In the genomic region with DNA sequence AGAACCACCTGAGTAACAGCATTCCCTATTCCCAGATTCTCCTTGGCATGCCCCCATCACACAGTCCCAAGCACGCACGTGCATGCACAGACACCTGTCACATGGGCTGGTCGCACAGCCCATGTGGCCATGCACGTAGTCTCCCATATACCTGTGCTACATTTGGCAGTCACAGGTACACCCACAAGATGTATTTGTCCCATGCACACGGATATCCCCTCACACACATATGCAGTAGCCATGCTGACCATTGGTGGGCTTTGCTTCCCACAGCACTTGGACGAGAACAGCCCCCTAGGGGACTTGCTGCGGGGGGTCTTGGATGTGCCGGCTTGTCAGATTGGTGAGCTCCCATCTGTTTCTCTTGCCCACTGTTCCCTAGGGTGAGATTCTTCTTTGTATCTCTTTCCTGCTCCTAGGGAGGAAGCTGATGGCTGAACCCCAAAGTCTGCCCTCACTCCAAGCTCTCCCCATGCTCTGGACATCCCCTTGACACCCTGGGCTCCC, we compare ENCODE assay signal across 20 cellular contexts. TPM values are rescaled to one million over a fixed set of nuclear protein-coding genes. Genes with fewer than 3 reads are reported as not detected.
DNase-seq lines count a peak whose midpoint lies in the region; ATAC-seq and TF ChIP-seq lines count a peak whose summit lies in the region.
"Had no signal": no experiment of that assay in that cellular context is flagged by ENCODE, and none has a peak within 500 bp of the region (broad histone marks: within the 10 kb centered on the region; RNA-seq: fewer than 3 reads in every experiment).

No MANE protein-coding gene starts in this region.

- TF ChIP-seq CTCF in natural killer cell (IDR thresholded peaks at IDR 0.05) (no peak), gastroesophageal sphincter (IDR thresholded peaks at IDR 0.05) (no peak), uterus (IDR thresholded peaks at IDR 0.05) (no peak), GM10266 (IDR thresholded peaks at IDR 0.05; ENCODE audit: control insufficient read depth, insufficient read depth, low read depth, missing control alignments) (no peak)
- no peak for TF ChIP-seq CTCF in activated CD8-positive, alpha-beta T cell treated with anti-CD3 and anti-CD28 coated beads for 36 hours (IDR thresholded peaks at IDR 0.05)

- H3K4me3 Mint-ChIP-seq in natural killer cell treated with Interleukin-12 subunit alpha and Interleukin-12 subunit beta and Interleukin-15 and Interleukin-18, amount 100 ng/mL, for 72 hours, result no peak overlapping the region
- H3K4me3 Mint-ChIP-seq in natural killer cell, result no peak overlapping the region
- no peak overlapping the region for H3K4me3 Mint-ChIP-seq in activated CD8-positive, alpha-beta T cell treated with anti-CD3 and anti-CD28 coated beads for 36 hours
- H3K4me3 Mint-ChIP-seq: immature natural killer cell had no signal

- H3K36me3 ChIP-seq in gastroesophageal sphincter, result peaks cover 0 to 93% of the 10 kb centered on the region in 2 donors
- no peaks in the 10 kb centered on the region for H3K36me3 ChIP-seq in uterus

- WGBS in gastroesophageal sphincter (ENCODE audit: low coverage in 1 of 2), 2 donors, result 83% methylated on average over 7 of the region's 8 CpGs; no CpG with 5 or more reads in 1 of the 2 donors

- intact Hi-C loops in natural killer cell (cut with micrococcal nuclease) (no loop called here), uterus (cut with DNase I; ENCODE audit: low total_unique reads) (no loop called here)
- intact Hi-C loops in activated CD8-positive, alpha-beta T cell treated with anti-CD3 and anti-CD28 coated beads for 36 hours (cut with micrococcal nuclease), result no loop called here

- peaks cover 30 to 32% of the 10 kb centered on the region in 2 donors for H3K4me1 Mint-ChIP-seq in natural killer cell treated with Interleukin-12 subunit alpha and Interleukin-12 subunit beta and Interleukin-15 and Interleukin-18, amount 100 ng/mL, for 72 hours (ENCODE audit: low read depth in 2 of 2)
- H3K4me1 Mint-ChIP-seq in natural killer cell, result peaks cover 32 to 38% of the 10 kb centered on the region in 2 donors
- peaks cover 54% of the 10 kb centered on the region for H3K4me1 Mint-ChIP-seq in activated CD8-positive, alpha-beta T cell treated with anti-CD3 and anti-CD28 coated beads for 36 hours (ENCODE audit: low read depth)

- no peak overlapping the region for H3K4me3 ChIP-seq in gastroesophageal sphincter
- H3K4me3 ChIP-seq in uterus, result no peak overlapping the region
- H3K4me3 ChIP-seq: breast epithelium, lower lobe of right lung, testis had no signal

- peaks cover 12% of the 10 kb centered on the region for H3K36me3 Mint-ChIP-seq in natural killer cell treated with Interleukin-12 subunit alpha and Interleukin-12 subunit beta and Interleukin-15 and Interleukin-18, amount 100 ng/mL, for 72 hours
- H3K36me3 Mint-ChIP-seq in natural killer cell, result peaks cover 27% of the 10 kb centered on the region
- H3K36me3 Mint-ChIP-seq in activated CD8-positive, alpha-beta T cell treated with anti-CD3 and anti-CD28 coated beads for 36 hours (ENCODE audit: low read depth), result peaks cover 77% of the 10 kb centered on the region

- H3K9me3 ChIP-seq in gastroesophageal sphincter (no peaks in the 10 kb centered on the region), uterus (no peaks in the 10 kb centered on the region)
- H3K9me3 ChIP-seq: breast epithelium, lower lobe of right lung, testis had no signal

- peak; percentile 38 for DNase-seq in natural killer cell treated with Interleukin-12 subunit alpha and Interleukin-12 subunit beta and Interleukin-15 and Interleukin-18, amount 100 ng/mL, for 72 hours (ENCODE audit: low spot score)
- DNase-seq in natural killer cell (no peak), uterus (peak; percentile 6 to 14), ACHN (no peak), GM10266 (ENCODE audit: extremely low spot score) (no peak)
- DNase-seq in activated CD8-positive, alpha-beta T cell treated with anti-CD3 and anti-CD28 coated beads for 36 hours, result no peak
- DNase-seq: effector CD4-positive, alpha-beta T cell; GDM1; immature natural killer cell; lower lobe of right lung; NCI-H1092 treated with DMSO at 0.1 percent for 48 hours; NCI-H2107; NCI-H524; SHP77; stimulated activated CD4-positive, alpha-beta T cell treated with anti-CD3 and anti-CD28 coated beads, Interleukin-2, amount 100 ng/mL, for 48 hours; testis had no signal

- peaks cover 3 to 38% (median 17%) of the 10 kb centered on the region in 3 donors for H3K4me1 ChIP-seq in gastroesophageal sphincter
- H3K4me1 ChIP-seq in uterus, result peaks cover 0 to 6% of the 10 kb centered on the region in 2 donors

- CTCF ChIA-PET in activated CD8-positive, alpha-beta T cell treated with anti-CD3 and anti-CD28 coated beads for 36 hours (lab: Charles Lee), result interaction anchor here (1.2 to 2.2 kb wide), 2 partner anchors 34 to 170 kb away, joined by 3 to 10 read pairs; no protein-coding TSS in a partner anchor

- TF ChIP-seq POLR2A in gastroesophageal sphincter (IDR thresholded peaks at IDR 0.05) (no peak), uterus (IDR thresholded peaks at IDR 0.05) (no peak)

- POLR2A ChIA-PET in activated CD8-positive, alpha-beta T cell treated with anti-CD3 and anti-CD28 coated beads for 36 hours (lab: Charles Lee), result interaction anchor here (0.7 to 3.7 kb wide), 6 partner anchors 11 to 31 kb away, joined by 4 to 40 read pairs (median 4); a partner anchor contains a TSS

- no peak overlapping the region for H3K27ac Mint-ChIP-seq in natural killer cell treated with Interleukin-12 subunit alpha and Interleukin-12 subunit beta and Interleukin-15 and Interleukin-18, amount 100 ng/mL, for 72 hours
- no peak overlapping the region for H3K27ac Mint-ChIP-seq in natural killer cell
- peak overlapping the region; percentile 59 for H3K27ac Mint-ChIP-seq in activated CD8-positive, alpha-beta T cell treated with anti-CD3 and anti-CD28 coated beads for 36 hours
- H3K27ac Mint-ChIP-seq: immature natural killer cell had no signal

- H3K27me3 Mint-ChIP-seq in natural killer cell treated with Interleukin-12 subunit alpha and Interleukin-12 subunit beta and Interleukin-15 and Interleukin-18, amount 100 ng/mL, for 72 hours, result peaks cover 0 to 2% of the 10 kb centered on the region in 2 donors
- H3K27me3 Mint-ChIP-seq in natural killer cell (ENCODE audit: low read depth in 2 of 2), result peaks cover 0 to 3% of the 10 kb centered on the region in 2 donors
- no peaks in the 10 kb centered on the region for H3K27me3 Mint-ChIP-seq in activated CD8-positive, alpha-beta T cell treated with anti-CD3 and anti-CD28 coated beads for 36 hours

- TF ChIP-seq EP300 in gastroesophageal sphincter (IDR thresholded peaks at IDR 0.05), result no peak

- ATAC-seq in natural killer cell treated with Interleukin-12 subunit alpha and Interleukin-12 subunit beta and Interleukin-15 and Interleukin-18, amount 100 ng/mL, for 72 hours, result no peak
- no peak for ATAC-seq in natural killer cell
- no peak for ATAC-seq in activated CD8-positive, alpha-beta T cell treated with anti-CD3 and anti-CD28 coated beads for 36 hours
- no peak for ATAC-seq in gastroesophageal sphincter
- ATAC-seq in HG03139 (IDR thresholded peaks at IDR 0.05; ENCODE audit: unreplicated experiment), result no peak
- ATAC-seq: lower lobe of right lung had no signal

- no peaks in the 10 kb centered on the region for H3K9me3 Mint-ChIP-seq in natural killer cell treated with Interleukin-12 subunit alpha and Interleukin-12 subunit beta and Interleukin-15 and Interleukin-18, amount 100 ng/mL, for 72 hours
- no peaks in the 10 kb centered on the region for H3K9me3 Mint-ChIP-seq in natural killer cell
- H3K9me3 Mint-ChIP-seq in activated CD8-positive, alpha-beta T cell treated with anti-CD3 and anti-CD28 coated beads for 36 hours, result no peaks in the 10 kb centered on the region
- H3K9me3 Mint-ChIP-seq: activated naive CD4-positive, alpha-beta T cell treated with anti-CD3 and anti-CD28 coated beads, Interleukin-2, amount 50 U/mL, for 72 hours; immature natural killer cell had no signal

- no peaks in the 10 kb centered on the region for H3K27me3 ChIP-seq in gastroesophageal sphincter
- H3K27me3 ChIP-seq in uterus, result no peaks in the 10 kb centered on the region
- H3K27me3 ChIP-seq: breast epithelium, testis had no signal

- peak overlapping the region in 3 of 4 donors; percentile 70 to 84 (median 83) for H3K27ac ChIP-seq in gastroesophageal sphincter
- H3K27ac ChIP-seq in uterus, result peak overlapping the region in 1 of 2 donors; percentile 7
- H3K27ac ChIP-seq: testis had no signal

- in situ Hi-C loops in ACHN (cut with HindIII; ENCODE audit: low pct_ligation_motif_present, low pct_unique_long_range_greater_than_20kb, low sequenced_read_pairs), result no loop called here

RNA-seq across cellular contexts. Expression of a gene that starts 31.9 kb away (rescaled TPM):
- 100 to 1,000 TPM in 1 of 2 donors, 10 to 100 TPM in 1; 54.6 to 114 TPM for total RNA-seq in natural killer cell treated with Interleukin-12 subunit alpha and Interleukin-12 subunit beta and Interleukin-15 and Interleukin-18, amount 100 ng/mL, for 72 hours
- 100 to 1,000 TPM; 199 to 242 (median 236) TPM for total RNA-seq in natural killer cell
- total RNA-seq in activated CD8-positive, alpha-beta T cell treated with anti-CD3 and anti-CD28 coated beads for 36 hours, result 100 to 1,000 TPM; 259 to 260 TPM
- 100 to 1,000 TPM in 2 of 4 donors, 10 to 100 TPM in 2; 42.3 to 173 (median 94.7) TPM for total RNA-seq in gastroesophageal sphincter
- 100 to 1,000 TPM in 3 of 4 donors, 10 to 100 TPM in 1; 38.8 to 180 (median 138) TPM for total RNA-seq in uterus

Comparison
In these comparisons a context has a peak if more than half of its experiments do, and no peak if none do; other contexts are left out.
1. DNase-seq: peak in natural killer cell treated with Interleukin-12 subunit alpha and Interleukin-12 subunit beta and Interleukin-15 and Interleukin-18, amount 100 ng/mL, for 72 hours (single experiment) and uterus (2 of 2); none in natural killer cell (single experiment), activated CD8-positive, alpha-beta T cell treated with anti-CD3 and anti-CD28 coated beads for 36 hours (single experiment), ACHN (single experiment) and GM10266 (single experiment).